8 cellular contexts compared by ENCODE assay signal in genomic region chr16:56608043-56608875, GRCh38. TPM values are rescaled to one million over a fixed set of nuclear protein-coding genes. Genes with fewer than 3 reads are reported as not detected.
DNase-seq lines count a peak whose midpoint lies in the region; ATAC-seq and TF ChIP-seq lines count a peak whose summit lies in the region.

MT2A (plus strand) TSS chr16:56608584; CDS start chr16:56608656, 72 bp downstream.

- no peaks in the 10 kb centered on the region for H3K9me2 ChIP-seq in SK-N-SH

- 27% methylated on average over 28 of the region's 62 CpGs for WGBS in SK-N-SH (ENCODE audit: low lambda C conversion rate)

- DNase-seq in GM06990 (ENCODE audit: extremely low read depth, insufficient read length): peak; percentile 93
- peak; percentile 87 for DNase-seq in HFF-Myc (ENCODE audit: extremely low read depth, low read depth)
- DNase-seq in MV-4-11 (lab: John Stamatoyannopoulos, UW): peak; percentile 96
- DNase-seq in SK-N-SH: peak; percentile 95
- DNase-seq in activated naive CD4-positive, alpha-beta T cell treated with anti-CD3 and anti-CD28 coated beads, Interleukin-2, amount 50 U/mL, for 16 hours: peak; percentile 92
- DNase-seq in germinal center (ENCODE audit: low spot score): peak; percentile 88
- DNase-seq in omental fat pad (ENCODE audit: low spot score): peak; percentile 91

- no peak for TF ChIP-seq CTCF in GM06990 (IDR thresholded peaks at IDR 0.05; ENCODE audit: insufficient read depth, low read length, poor library complexity, severe bottlenecking)
- TF ChIP-seq CTCF in HFF-Myc (IDR thresholded peaks at IDR 0.05; ENCODE audit: low read depth, low read length, missing control alignments): no peak
- no peak for TF ChIP-seq CTCF in SK-N-SH (IDR thresholded peaks at IDR 0.05)
- no peak for TF ChIP-seq CTCF in omental fat pad (IDR thresholded peaks at IDR 0.05)

- peak within 1 kb of the TSS; percentile 88 for H3K4me2 ChIP-seq in SK-N-SH

- no peaks in the 10 kb centered on the region; the same call in 1 of the 2 replicates for H4K20me1 ChIP-seq in SK-N-SH (ENCODE audit: insufficient read depth)

- H3K9ac ChIP-seq in SK-N-SH: peak within 1 kb of the TSS; percentile 90

- H3F3A ChIP-seq in SK-N-SH (replicated peaks; ENCODE audit: insufficient read depth): peaks cover 61% of the 10 kb centered on the region

- peaks cover 35 to 46% of the 10 kb centered on the region in 2 experiments; a peak in 3 of 4 replicates for H3K4me1 ChIP-seq in SK-N-SH (ENCODE audit: control insufficient read depth in 1 of 2, insufficient read depth in 2 of 2, low read depth in 1 of 2, low read length in 1 of 2)

- TF ChIP-seq EP300 in SK-N-SH (IDR thresholded peaks at IDR 0.05; ENCODE audit: borderline replicate concordance in 1 of 2, low read depth in 1 of 2, low read length in 1 of 2): no peak; a peak in 1 of 4 replicates

- H3K27ac ChIP-seq in SK-N-SH (ENCODE audit: low read depth in 2 of 2, low read length in 1 of 2) (peak within 1 kb of the TSS; percentile 86 to 96), temporal lobe (ENCODE audit: low read depth, low read length) (peak within 1 kb of the TSS; percentile 95)

- H3K36me3 ChIP-seq in GM06990 (ENCODE audit: control insufficient read depth, insufficient read depth, low read length) (no peaks in the 10 kb centered on the region), SK-N-SH (replicated peaks in 1 of 2; ENCODE audit: control insufficient read depth in 1 of 2, insufficient read depth in 2 of 2, low read length in 1 of 2) (no peaks in the 10 kb centered on the region)

- peak; percentile 51 for ATAC-seq in omental fat pad (ENCODE audit: low FRiP score)

- POLR2A ChIA-PET in SK-N-SH (lab: Yijun Ruan, JAX): no interaction called here

- H3K4me3 ChIP-seq in GM06990 (replicated peaks; ENCODE audit: low read depth, low read length) (peak within 1 kb of the TSS; percentile 69), HFF-Myc (replicated peaks; ENCODE audit: low read depth, low read length) (peak within 1 kb of the TSS; percentile 94), SK-N-SH (ENCODE audit: low read depth in 2 of 2, low read length in 1 of 2) (peak within 1 kb of the TSS; percentile 72 to 94)

- H3K9me3 ChIP-seq in SK-N-SH: no peaks in the 10 kb centered on the region

- peaks cover 30% of the 10 kb centered on the region for H3K79me2 ChIP-seq in SK-N-SH (ENCODE audit: insufficient read depth)

- H3K27me3 ChIP-seq in GM06990 (replicated peaks; ENCODE audit: control insufficient read depth, insufficient read depth, low read length) (no peaks in the 10 kb centered on the region), SK-N-SH (ENCODE audit: insufficient read depth) (no peaks in the 10 kb centered on the region)

- H2AFZ ChIP-seq in SK-N-SH (ENCODE audit: low read depth): peak within 1 kb of the TSS; percentile 43; the same call in 1 of the 2 replicates

- no peak for TF ChIP-seq RAD21 in SK-N-SH (IDR thresholded peaks at IDR 0.05; ENCODE audit: low read length)

- CTCF ChIA-PET in SK-N-SH (lab: Yijun Ruan, JAX): interaction anchor here (0.6 to 8.2 kb wide), 4 partner anchors 8 to 181 kb away, joined by 3 to 138 read pairs (median 6); no protein-coding TSS in a partner anchor

TF ChIP-seq in SK-N-SH, 30 proteins besides CTCF, POLR2A, EP300 and RAD21 (continues in another document):
- TF ChIP-seq USF1 (IDR thresholded peaks at IDR 0.05; ENCODE audit: borderline replicate concordance, low read depth): no peak
- TF ChIP-seq FOXJ3 (CRISPR knock-in tag; IDR thresholded peaks at IDR 0.05): 0 out of 2 replicates have a peak, but pooled peaks have one; percentile 34
- TF ChIP-seq MXI1 (IDR thresholded peaks at IDR 0.05; ENCODE audit: low read depth, low read length): peak; percentile 97
- peak; percentile 97; the same call in 1 of the 2 replicates for TF ChIP-seq SIN3A (IDR thresholded peaks at IDR 0.05; ENCODE audit: borderline replicate concordance, low read depth, low read length)
- TF ChIP-seq RXRA (IDR thresholded peaks at IDR 0.05; ENCODE audit: borderline replicate concordance, low read depth): no peak
- TF ChIP-seq MAX (IDR thresholded peaks at IDR 0.05; ENCODE audit: low read depth): peak; percentile 87
- no peak for TF ChIP-seq GABPA (IDR thresholded peaks at IDR 0.05; ENCODE audit: low read depth)
- peak; percentile 60; the same call in 1 of the 2 replicates for TF ChIP-seq JUND (IDR thresholded peaks at IDR 0.05)
- TF ChIP-seq TCF12 (IDR thresholded peaks at IDR 0.05): peak; percentile 40; the same call in 1 of the 2 replicates
- TF ChIP-seq TEAD4 (IDR thresholded peaks at IDR 0.05; ENCODE audit: borderline replicate concordance, insufficient read depth): no peak
- peak; percentile 66 for TF ChIP-seq RCOR1 (IDR thresholded peaks at IDR 0.05; ENCODE audit: low read length)
- TF ChIP-seq EZH2phosphoT487 (IDR thresholded peaks at IDR 0.05; ENCODE audit: borderline replicate concordance, low read depth): no peak
- no peak for TF ChIP-seq CHD2 (IDR thresholded peaks at IDR 0.05; ENCODE audit: low read length, partially characterized antibody)
- no peak for TF ChIP-seq SMC3 (IDR thresholded peaks at IDR 0.05; ENCODE audit: low read depth, low read length)
- no peak for TF ChIP-seq GATA2 (CRISPR knock-in tag; IDR thresholded peaks at IDR 0.05)
- no peak for TF ChIP-seq MEF2A (IDR thresholded peaks at IDR 0.05; ENCODE audit: borderline replicate concordance, low read depth)
- TF ChIP-seq YY1 (IDR thresholded peaks at IDR 0.05; ENCODE audit: low read depth): no peak
- peak; percentile 2; the same call in 1 of the 2 replicates for TF ChIP-seq REST (IDR thresholded peaks at IDR 0.05; ENCODE audit: low read depth, low read length)
- TF ChIP-seq RFX5 (IDR thresholded peaks at IDR 0.05; ENCODE audit: low read length): no peak
- no peak for TF ChIP-seq ZBTB33 (IDR thresholded peaks at IDR 0.05; ENCODE audit: borderline replicate concordance, low read depth)
- no peak for TF ChIP-seq USF2 (IDR thresholded peaks at IDR 0.05; ENCODE audit: borderline replicate concordance, low read depth, low read length)

RNA-seq across cellular contexts. Expression of gene MT2A, which starts in this region (rescaled TPM):
- polyA plus RNA-seq in SK-N-SH (2012; rRNA removed): 79.9 and 133 TPM in 2 replicates
- 69.0 and 90.2 TPM in 2 replicates for polyA plus RNA-seq in SK-N-SH (2012; cell fraction: cytosol; rRNA removed)
- polyA plus RNA-seq in SK-N-SH (2012; cell fraction: nucleus; rRNA removed): 67.8 and 133 TPM in 2 replicates
- total RNA-seq in omental fat pad: 1,000 to 10,000 TPM in 2 of 4 donors, 100 to 1,000 TPM in 2; 301 to 1,668 (median 935) TPM
- 4.2 TPM for total RNA-seq in temporal lobe

Comparison
In these comparisons a context has a peak if more than half of its experiments do, and no peak if none do; other contexts are left out.
1. Peak in every context shown above with its lines: DNase-seq, ATAC-seq, H3K4me3 ChIP-seq and H3K27ac ChIP-seq.
2. RNA of gene MT2A (total RNA-seq): 301 to 1,668 TPM in omental fat pad; 4.2 TPM in temporal lobe (single experiment); every median in the first group is over 10 times any median in the second.